Comparison of ENCODE assay signal across 1 cellular context in the genomic region with DNA sequence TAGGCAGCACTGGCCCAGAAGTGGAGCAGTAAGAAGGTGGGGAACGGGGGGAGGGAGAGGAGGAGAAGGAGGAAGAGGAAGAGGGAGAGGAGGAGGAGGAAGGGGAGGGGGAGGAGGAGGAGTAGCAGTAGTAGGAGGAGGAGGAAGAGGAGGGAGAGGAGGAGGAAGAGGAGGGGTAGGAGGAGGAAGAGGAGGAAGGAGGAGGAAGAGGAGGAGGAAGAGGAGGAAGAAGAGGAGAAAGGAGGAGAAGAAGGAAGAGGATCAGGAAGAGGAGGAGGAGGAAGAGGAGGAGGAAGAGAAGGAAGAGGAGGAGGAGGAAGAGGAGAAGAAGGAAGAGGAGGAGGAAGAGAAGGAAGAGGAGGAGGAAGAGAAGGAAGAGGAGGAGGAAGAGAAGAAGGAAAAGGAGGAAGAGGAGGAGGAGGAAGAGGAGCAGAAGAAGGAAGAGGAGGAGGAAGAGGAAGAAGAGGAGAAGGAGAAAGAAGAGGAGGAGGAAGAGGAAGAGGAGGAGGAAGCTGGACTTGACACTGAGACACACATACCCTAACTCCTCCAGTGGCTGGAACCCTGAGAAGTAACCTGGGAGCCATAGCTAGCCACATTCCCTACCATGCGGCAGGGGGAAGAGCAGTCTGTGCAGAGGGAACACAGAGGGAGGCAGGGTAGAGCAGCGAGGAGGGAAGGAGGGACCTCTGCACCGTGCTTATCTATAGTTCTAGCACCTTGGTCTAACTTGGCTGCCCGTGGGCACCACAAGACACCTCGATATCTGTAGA.
TF ChIP-seq lines count a peak whose summit lies in the region.

No MANE protein-coding gene starts in this region.

TF ChIP-seq in K562, 482 proteins besides CTCF, POLR2A, EP300 and RAD21 (continued from another document):
- TF ChIP-seq POLR2B (IDR thresholded peaks at IDR 0.05; ENCODE audit: low read depth, partially characterized antibody) (peak; percentile 43), GATAD2A (IDR thresholded peaks at IDR 0.05) (0 out of 2 replicates have a peak, but pooled peaks have one; percentile 14), ZNF316 (IDR thresholded peaks at IDR 0.05) (no peak), TBP (optimal IDR thresholded peaks at IDR 0.05; ENCODE audit: low read depth, low read length) (no peak), ZNF644 (tag; IDR thresholded peaks at IDR 0.05; ENCODE audit: low read depth) (no peak), SP1 (CRISPR knock-in tag; IDR thresholded peaks at IDR 0.05) (no peak), SUPT5H (IDR thresholded peaks at IDR 0.05) (peak; percentile 56; the same call in 1 of the 2 replicates)
- TF ChIP-seq, protein P1, sequence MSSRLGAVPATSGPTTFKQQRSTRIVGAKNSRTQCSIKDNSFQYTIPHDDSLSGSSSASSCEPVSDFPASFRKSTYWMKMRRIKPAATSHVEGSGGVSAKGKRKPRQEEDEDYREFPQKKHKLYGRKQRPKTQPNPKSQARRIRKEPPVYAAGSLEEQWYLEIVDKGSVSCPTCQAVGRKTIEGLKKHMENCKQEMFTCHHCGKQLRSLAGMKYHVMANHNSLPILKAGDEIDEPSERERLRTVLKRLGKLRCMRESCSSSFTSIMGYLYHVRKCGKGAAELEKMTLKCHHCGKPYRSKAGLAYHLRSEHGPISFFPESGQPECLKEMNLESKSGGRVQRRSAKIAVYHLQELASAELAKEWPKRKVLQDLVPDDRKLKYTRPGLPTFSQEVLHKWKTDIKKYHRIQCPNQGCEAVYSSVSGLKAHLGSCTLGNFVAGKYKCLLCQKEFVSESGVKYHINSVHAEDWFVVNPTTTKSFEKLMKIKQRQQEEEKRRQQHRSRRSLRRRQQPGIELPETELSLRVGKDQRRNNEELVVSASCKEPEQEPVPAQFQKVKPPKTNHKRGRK (tag; IDR thresholded peaks at IDR 0.05) = 0 out of 2 replicates have a peak, but pooled peaks have one; percentile 36
- TF ChIP-seq, protein P2, sequence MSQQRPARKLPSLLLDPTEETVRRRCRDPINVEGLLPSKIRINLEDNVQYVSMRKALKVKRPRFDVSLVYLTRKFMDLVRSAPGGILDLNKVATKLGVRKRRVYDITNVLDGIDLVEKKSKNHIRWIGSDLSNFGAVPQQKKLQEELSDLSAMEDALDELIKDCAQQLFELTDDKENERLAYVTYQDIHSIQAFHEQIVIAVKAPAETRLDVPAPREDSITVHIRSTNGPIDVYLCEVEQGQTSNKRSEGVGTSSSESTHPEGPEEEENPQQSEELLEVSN (IDR thresholded peaks at IDR 0.05; ENCODE audit: borderline replicate concordance in 1 of 2, extremely low read depth in 1 of 2, insufficient read depth in 1 of 2, insufficient read length in 1 of 2, low read depth in 1 of 2, low read length in 1 of 2, poor library complexity in 1 of 2, severe bottlenecking in 1 of 2) = no peak
